ENCODE assay signal across 2 cellular contexts in the genomic region with DNA sequence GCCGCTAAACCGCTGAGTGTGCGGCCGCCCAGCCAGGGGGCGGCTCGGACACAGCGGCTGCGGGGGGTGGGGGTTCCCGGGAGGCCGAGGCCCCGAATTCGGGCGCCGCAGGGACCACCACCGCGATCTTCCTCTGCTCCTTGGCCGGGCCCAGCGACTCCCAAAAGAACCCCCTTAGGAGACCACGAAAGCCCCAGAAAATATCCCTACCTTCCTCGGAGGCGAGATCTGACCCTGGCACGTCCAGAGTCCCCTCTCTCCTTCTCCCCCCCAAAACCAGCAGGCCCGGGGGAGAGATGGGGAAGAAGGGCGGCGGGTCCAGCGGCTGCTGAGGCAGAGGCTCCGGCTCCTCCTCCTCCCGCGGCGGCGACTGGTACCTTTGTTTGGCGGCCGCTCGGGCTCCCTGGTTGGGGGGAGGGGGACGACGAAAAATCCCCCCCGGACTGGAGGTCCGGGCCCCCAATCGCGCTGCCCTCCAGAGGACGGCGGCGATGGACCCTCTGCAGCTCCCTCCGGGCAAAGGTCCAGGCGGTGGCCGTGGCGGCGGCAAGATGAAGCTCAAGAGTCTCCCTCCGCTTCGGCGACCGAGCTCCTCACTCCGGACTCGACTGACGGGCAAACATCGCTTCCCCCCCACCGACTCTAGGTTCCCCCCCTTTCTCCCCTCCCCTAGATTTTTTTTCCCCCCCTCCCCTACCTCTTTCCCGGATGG.
TF ChIP-seq lines count a peak whose summit lies in the region.

A gene with protein sequence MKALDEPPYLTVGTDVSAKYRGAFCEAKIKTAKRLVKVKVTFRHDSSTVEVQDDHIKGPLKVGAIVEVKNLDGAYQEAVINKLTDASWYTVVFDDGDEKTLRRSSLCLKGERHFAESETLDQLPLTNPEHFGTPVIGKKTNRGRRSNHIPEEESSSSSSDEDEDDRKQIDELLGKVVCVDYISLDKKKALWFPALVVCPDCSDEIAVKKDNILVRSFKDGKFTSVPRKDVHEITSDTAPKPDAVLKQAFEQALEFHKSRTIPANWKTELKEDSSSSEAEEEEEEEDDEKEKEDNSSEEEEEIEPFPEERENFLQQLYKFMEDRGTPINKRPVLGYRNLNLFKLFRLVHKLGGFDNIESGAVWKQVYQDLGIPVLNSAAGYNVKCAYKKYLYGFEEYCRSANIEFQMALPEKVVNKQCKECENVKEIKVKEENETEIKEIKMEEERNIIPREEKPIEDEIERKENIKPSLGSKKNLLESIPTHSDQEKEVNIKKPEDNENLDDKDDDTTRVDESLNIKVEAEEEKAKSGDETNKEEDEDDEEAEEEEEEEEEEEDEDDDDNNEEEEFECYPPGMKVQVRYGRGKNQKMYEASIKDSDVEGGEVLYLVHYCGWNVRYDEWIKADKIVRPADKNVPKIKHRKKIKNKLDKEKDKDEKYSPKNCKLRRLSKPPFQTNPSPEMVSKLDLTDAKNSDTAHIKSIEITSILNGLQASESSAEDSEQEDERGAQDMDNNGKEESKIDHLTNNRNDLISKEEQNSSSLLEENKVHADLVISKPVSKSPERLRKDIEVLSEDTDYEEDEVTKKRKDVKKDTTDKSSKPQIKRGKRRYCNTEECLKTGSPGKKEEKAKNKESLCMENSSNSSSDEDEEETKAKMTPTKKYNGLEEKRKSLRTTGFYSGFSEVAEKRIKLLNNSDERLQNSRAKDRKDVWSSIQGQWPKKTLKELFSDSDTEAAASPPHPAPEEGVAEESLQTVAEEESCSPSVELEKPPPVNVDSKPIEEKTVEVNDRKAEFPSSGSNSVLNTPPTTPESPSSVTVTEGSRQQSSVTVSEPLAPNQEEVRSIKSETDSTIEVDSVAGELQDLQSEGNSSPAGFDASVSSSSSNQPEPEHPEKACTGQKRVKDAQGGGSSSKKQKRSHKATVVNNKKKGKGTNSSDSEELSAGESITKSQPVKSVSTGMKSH (N-terminal part only) (minus strand): TSS at position 621 of the 712 bp plus-strand sequence. CDS start 1,260 bp downstream, outside the sequence.

TF ChIP-seq in A549, 52 proteins besides CTCF, POLR2A, EP300 and RAD21:
- TF ChIP-seq ZC3H11A (IDR thresholded peaks at IDR 0.05) (0 out of 2 replicates have a peak, but pooled peaks have one; percentile 6), KDM5A (IDR thresholded peaks at IDR 0.05) (peak; percentile 39; the same call in 1 of the 2 replicates), MAZ (IDR thresholded peaks at IDR 0.05; ENCODE audit: borderline replicate concordance, low read depth, low read length) (peak; percentile 68; the same call in 1 of the 2 replicates), PHF8 (IDR thresholded peaks at IDR 0.05; ENCODE audit: borderline replicate concordance, low read depth) (peak; percentile 72), POLR2AphosphoS2 (conservative IDR thresholded peaks at IDR 0.05; ENCODE audit: low read length) (no peak), FOXS1 (CRISPR knock-in tag; IDR thresholded peaks at IDR 0.05) (no peak), ZSCAN20 (CRISPR knock-in tag; IDR thresholded peaks at IDR 0.05) (no peak)
- TF ChIP-seq, protein P1, sequence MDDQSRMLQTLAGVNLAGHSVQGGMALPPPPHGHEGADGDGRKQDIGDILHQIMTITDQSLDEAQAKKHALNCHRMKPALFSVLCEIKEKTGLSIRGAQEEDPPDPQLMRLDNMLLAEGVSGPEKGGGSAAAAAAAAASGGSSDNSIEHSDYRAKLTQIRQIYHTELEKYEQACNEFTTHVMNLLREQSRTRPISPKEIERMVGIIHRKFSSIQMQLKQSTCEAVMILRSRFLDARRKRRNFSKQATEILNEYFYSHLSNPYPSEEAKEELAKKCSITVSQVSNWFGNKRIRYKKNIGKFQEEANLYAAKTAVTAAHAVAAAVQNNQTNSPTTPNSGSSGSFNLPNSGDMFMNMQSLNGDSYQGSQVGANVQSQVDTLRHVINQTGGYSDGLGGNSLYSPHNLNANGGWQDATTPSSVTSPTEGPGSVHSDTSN (IDR thresholded peaks at IDR 0.05) = 0 out of 2 replicates have a peak, but pooled peaks have one; percentile 26
- TF ChIP-seq, protein P2, sequence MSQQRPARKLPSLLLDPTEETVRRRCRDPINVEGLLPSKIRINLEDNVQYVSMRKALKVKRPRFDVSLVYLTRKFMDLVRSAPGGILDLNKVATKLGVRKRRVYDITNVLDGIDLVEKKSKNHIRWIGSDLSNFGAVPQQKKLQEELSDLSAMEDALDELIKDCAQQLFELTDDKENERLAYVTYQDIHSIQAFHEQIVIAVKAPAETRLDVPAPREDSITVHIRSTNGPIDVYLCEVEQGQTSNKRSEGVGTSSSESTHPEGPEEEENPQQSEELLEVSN (IDR thresholded peaks at IDR 0.05; ENCODE audit: borderline replicate concordance, low read depth) = no peak

TF ChIP-seq in HepG2, 621 proteins besides CTCF, POLR2A, EP300 and RAD21 (continues in another document):
- TF ChIP-seq, protein P3, sequence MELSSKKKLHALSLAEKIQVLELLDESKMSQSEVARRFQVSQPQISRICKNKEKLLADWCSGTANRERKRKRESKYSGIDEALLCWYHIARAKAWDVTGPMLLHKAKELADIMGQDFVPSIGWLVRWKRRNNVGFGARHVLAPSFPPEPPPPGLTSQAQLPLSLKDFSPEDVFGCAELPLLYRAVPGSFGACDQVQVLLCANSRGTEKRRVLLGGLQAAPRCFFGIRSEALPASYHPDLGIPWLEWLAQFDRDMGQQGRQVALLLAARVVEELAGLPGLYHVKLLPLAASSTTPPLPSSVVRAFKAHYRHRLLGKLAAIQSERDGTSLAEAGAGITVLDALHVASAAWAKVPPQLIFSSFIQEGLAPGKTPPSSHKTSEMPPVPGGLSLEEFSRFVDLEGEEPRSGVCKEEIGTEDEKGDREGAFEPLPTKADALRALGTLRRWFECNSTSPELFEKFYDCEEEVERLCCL (CRISPR knock-in tag; IDR thresholded peaks at IDR 0.05; ENCODE audit: borderline replicate concordance) = no peak
- TF ChIP-seq IRF2 (CRISPR knock-in tag; IDR thresholded peaks at IDR 0.05) (peak; percentile 9; the same call in 1 of the 2 replicates), RBAK (CRISPR knock-in tag; IDR thresholded peaks at IDR 0.05) (no peak), ZNF263 (CRISPR knock-in tag; IDR thresholded peaks at IDR 0.05) (peak; percentile 46; the same call in 1 of the 2 replicates), MAZ (IDR thresholded peaks at IDR 0.05; ENCODE audit: borderline replicate concordance, low read depth, low read length) (peak; percentile 80), MAZ (CRISPR knock-in tag; IDR thresholded peaks at IDR 0.05; ENCODE audit: low read depth) (no peak; the same call in 1 of the 2 replicates), SAP130 (CRISPR knock-in tag; IDR thresholded peaks at IDR 0.05; ENCODE audit: low read depth) (peak; percentile 79), TEAD2 (CRISPR knock-in tag; IDR thresholded peaks at IDR 0.05) (no peak), REPIN1 (CRISPR knock-in tag; IDR thresholded peaks at IDR 0.05; ENCODE audit: borderline replicate concordance, low read depth) (no peak), NFKBIZ (CRISPR knock-in tag; IDR thresholded peaks at IDR 0.05) (0 out of 2 replicates have a peak, but pooled peaks have one; percentile 26), ZNF577 (CRISPR knock-in tag; IDR thresholded peaks at IDR 0.05; ENCODE audit: borderline replicate concordance, low read depth) (no peak), ZNF746 (CRISPR knock-in tag; IDR thresholded peaks at IDR 0.05) (peak; percentile 81), HOXA3 (CRISPR knock-in tag; IDR thresholded peaks at IDR 0.05) (no peak), AHR (CRISPR knock-in tag; IDR thresholded peaks at IDR 0.05) (no peak), RBFOX2 (IDR thresholded peaks at IDR 0.05; ENCODE audit: low read depth, low read length) (peak; percentile 77), NCOA5 (CRISPR knock-in tag; IDR thresholded peaks at IDR 0.05) (no peak), MATR3 (CRISPR knock-in tag; IDR thresholded peaks at IDR 0.05) (no peak), IKZF1 (IDR thresholded peaks at IDR 0.05) (no peak)
- TF ChIP-seq, protein P4, sequence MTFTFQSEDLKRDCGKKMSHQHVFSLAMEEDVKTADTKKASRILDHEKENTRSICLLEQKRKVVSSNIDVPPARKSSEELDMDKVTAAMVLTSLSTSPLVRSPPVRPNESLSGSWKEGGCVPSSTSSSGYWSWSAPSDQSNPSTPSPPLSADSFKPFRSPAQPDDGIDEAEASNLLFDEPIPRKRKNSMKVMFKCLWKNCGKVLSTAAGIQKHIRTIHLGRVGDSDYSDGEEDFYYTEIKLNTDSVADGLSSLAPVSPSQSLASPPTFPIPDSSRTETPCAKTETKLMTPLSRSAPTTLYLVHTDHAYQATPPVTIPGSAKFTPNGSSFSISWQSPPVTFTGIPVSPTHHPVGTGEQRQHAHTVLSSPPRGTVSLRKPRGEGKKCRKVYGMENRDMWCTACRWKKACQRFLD (CRISPR knock-in tag; IDR thresholded peaks at IDR 0.05; ENCODE audit: borderline replicate concordance) = no peak
- TF ChIP-seq, protein P5, sequence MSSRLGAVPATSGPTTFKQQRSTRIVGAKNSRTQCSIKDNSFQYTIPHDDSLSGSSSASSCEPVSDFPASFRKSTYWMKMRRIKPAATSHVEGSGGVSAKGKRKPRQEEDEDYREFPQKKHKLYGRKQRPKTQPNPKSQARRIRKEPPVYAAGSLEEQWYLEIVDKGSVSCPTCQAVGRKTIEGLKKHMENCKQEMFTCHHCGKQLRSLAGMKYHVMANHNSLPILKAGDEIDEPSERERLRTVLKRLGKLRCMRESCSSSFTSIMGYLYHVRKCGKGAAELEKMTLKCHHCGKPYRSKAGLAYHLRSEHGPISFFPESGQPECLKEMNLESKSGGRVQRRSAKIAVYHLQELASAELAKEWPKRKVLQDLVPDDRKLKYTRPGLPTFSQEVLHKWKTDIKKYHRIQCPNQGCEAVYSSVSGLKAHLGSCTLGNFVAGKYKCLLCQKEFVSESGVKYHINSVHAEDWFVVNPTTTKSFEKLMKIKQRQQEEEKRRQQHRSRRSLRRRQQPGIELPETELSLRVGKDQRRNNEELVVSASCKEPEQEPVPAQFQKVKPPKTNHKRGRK (CRISPR knock-in tag; IDR thresholded peaks at IDR 0.05) = no peak
- TF ChIP-seq, protein P6, sequence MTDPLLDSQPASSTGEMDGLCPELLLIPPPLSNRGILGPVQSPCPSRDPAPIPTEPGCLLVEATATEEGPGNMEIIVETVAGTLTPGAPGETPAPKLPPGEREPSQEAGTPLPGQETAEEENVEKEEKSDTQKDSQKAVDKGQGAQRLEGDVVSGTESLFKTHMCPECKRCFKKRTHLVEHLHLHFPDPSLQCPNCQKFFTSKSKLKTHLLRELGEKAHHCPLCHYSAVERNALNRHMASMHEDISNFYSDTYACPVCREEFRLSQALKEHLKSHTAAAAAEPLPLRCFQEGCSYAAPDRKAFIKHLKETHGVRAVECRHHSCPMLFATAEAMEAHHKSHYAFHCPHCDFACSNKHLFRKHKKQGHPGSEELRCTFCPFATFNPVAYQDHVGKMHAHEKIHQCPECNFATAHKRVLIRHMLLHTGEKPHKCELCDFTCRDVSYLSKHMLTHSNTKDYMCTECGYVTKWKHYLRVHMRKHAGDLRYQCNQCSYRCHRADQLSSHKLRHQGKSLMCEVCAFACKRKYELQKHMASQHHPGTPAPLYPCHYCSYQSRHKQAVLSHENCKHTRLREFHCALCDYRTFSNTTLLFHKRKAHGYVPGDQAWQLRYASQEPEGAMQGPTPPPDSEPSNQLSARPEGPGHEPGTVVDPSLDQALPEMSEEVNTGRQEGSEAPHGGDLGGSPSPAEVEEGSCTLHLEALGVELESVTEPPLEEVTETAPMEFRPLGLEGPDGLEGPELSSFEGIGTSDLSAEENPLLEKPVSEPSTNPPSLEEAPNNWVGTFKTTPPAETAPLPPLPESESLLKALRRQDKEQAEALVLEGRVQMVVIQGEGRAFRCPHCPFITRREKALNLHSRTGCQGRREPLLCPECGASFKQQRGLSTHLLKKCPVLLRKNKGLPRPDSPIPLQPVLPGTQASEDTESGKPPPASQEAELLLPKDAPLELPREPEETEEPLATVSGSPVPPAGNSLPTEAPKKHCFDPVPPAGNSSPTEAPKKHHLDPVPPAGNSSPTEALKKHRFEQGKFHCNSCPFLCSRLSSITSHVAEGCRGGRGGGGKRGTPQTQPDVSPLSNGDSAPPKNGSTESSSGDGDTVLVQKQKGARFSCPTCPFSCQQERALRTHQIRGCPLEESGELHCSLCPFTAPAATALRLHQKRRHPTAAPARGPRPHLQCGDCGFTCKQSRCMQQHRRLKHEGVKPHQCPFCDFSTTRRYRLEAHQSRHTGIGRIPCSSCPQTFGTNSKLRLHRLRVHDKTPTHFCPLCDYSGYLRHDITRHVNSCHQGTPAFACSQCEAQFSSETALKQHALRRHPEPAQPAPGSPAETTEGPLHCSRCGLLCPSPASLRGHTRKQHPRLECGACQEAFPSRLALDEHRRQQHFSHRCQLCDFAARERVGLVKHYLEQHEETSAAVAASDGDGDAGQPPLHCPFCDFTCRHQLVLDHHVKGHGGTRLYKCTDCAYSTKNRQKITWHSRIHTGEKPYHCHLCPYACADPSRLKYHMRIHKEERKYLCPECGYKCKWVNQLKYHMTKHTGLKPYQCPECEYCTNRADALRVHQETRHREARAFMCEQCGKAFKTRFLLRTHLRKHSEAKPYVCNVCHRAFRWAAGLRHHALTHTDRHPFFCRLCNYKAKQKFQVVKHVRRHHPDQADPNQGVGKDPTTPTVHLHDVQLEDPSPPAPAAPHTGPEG (CRISPR knock-in tag; IDR thresholded peaks at IDR 0.05) = no peak
- TF ChIP-seq, protein P7, sequence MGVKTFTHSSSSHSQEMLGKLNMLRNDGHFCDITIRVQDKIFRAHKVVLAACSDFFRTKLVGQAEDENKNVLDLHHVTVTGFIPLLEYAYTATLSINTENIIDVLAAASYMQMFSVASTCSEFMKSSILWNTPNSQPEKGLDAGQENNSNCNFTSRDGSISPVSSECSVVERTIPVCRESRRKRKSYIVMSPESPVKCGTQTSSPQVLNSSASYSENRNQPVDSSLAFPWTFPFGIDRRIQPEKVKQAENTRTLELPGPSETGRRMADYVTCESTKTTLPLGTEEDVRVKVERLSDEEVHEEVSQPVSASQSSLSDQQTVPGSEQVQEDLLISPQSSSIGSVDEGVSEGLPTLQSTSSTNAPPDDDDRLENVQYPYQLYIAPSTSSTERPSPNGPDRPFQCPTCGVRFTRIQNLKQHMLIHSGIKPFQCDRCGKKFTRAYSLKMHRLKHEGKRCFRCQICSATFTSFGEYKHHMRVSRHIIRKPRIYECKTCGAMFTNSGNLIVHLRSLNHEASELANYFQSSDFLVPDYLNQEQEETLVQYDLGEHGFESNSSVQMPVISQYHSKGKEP (CRISPR knock-in tag; IDR thresholded peaks at IDR 0.05) = 0 out of 2 replicates have a peak, but pooled peaks have one; percentile 61
- TF ChIP-seq, protein P8, sequence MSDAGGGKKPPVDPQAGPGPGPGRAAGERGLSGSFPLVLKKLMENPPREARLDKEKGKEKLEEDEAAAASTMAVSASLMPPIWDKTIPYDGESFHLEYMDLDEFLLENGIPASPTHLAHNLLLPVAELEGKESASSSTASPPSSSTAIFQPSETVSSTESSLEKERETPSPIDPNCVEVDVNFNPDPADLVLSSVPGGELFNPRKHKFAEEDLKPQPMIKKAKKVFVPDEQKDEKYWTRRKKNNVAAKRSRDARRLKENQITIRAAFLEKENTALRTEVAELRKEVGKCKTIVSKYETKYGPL (CRISPR knock-in tag; IDR thresholded peaks at IDR 0.05) = no peak
